2 cellular contexts compared by ENCODE assay signal in genomic region chr4:168629561-168629960, GRCh38.
TF ChIP-seq lines count a peak whose summit lies in the region.

No MANE protein-coding gene starts in this region.

TF ChIP-seq in IMR-90, 13 proteins besides CTCF, POLR2A, EP300 and RAD21 (continued from another document):
- no peak for TF ChIP-seq MAZ (IDR thresholded peaks at IDR 0.05; ENCODE audit: borderline replicate concordance, low read depth, low read length)
- TF ChIP-seq MAFK (IDR thresholded peaks at IDR 0.05; ENCODE audit: low read depth, low read length), result no peak
- no peak for TF ChIP-seq ELK1 (IDR thresholded peaks at IDR 0.05; ENCODE audit: borderline replicate concordance, low read depth, low read length)
- no peak for TF ChIP-seq CEBPB (IDR thresholded peaks at IDR 0.05; ENCODE audit: low read depth, low read length)
- no peak for TF ChIP-seq FOS (IDR thresholded peaks at IDR 0.05; ENCODE audit: low read depth, low read length)
- TF ChIP-seq RFX5 (IDR thresholded peaks at IDR 0.05; ENCODE audit: low read depth, low read length), result no peak

TF ChIP-seq in HEK293T, 16 proteins besides CTCF, POLR2A, EP300 and RAD21 (continued from another document):
- TF ChIP-seq SUZ12 (IDR thresholded peaks at IDR 0.05), result no peak
- TF ChIP-seq PKNOX1 (IDR thresholded peaks at IDR 0.05), result no peak
- no peak for TF ChIP-seq SP1 (IDR thresholded peaks at IDR 0.05)
- no peak for TF ChIP-seq FOXM1 (IDR thresholded peaks at IDR 0.05; ENCODE audit: borderline replicate concordance)
- no peak for TF ChIP-seq BHLHE40 (IDR thresholded peaks at IDR 0.05; ENCODE audit: borderline replicate concordance)
- no peak for TF ChIP-seq ELF4 (IDR thresholded peaks at IDR 0.05)
- TF ChIP-seq CTBP1 (IDR thresholded peaks at IDR 0.05; ENCODE audit: borderline replicate concordance), result no peak
- TF ChIP-seq NFRKB (IDR thresholded peaks at IDR 0.05), result no peak
- TF ChIP-seq HDGF (IDR thresholded peaks at IDR 0.05; ENCODE audit: borderline replicate concordance), result no peak
- TF ChIP-seq FOXA1 (IDR thresholded peaks at IDR 0.05), result no peak
- TF ChIP-seq ZNF384 (IDR thresholded peaks at IDR 0.05), result no peak
